Comparison of ENCODE assay signal across 1 cellular context in genomic region chr11:404551-405264, GRCh38.
TF ChIP-seq lines count a peak whose summit lies in the region.

No MANE protein-coding gene starts in this region.

TF ChIP-seq in K562, 482 proteins besides CTCF, POLR2A, EP300 and RAD21:
- TF ChIP-seq E2F3 (CRISPR knock-in tag; IDR thresholded peaks at IDR 0.05) (no peak), U2AF1 (optimal IDR thresholded peaks at IDR 0.05; ENCODE audit: low read depth, low read length) (no peak), RB1 (IDR thresholded peaks at IDR 0.05; ENCODE audit: low read depth) (no peak), PPARD (CRISPR knock-in tag; IDR thresholded peaks at IDR 0.05) (no peak), RBM17 (IDR thresholded peaks at IDR 0.05; ENCODE audit: borderline replicate concordance, low read depth, low read length) (no peak), DIDO1 (tag; IDR thresholded peaks at IDR 0.05; ENCODE audit: low read depth) (no peak), MXD1 (CRISPR knock-in tag; IDR thresholded peaks at IDR 0.05; ENCODE audit: borderline replicate concordance, poor library complexity, severe bottlenecking) (no peak), ZNF143 (CRISPR knock-in tag; IDR thresholded peaks at IDR 0.05) (no peak), BHLHE40 (IDR thresholded peaks at IDR 0.05; ENCODE audit: low read length) (no peak), AFF4 (CRISPR knock-in tag; IDR thresholded peaks at IDR 0.05) (no peak), SAP30 (IDR thresholded peaks at IDR 0.05; ENCODE audit: borderline replicate concordance, insufficient read depth, low read depth, low read length, poor library complexity, severe bottlenecking) (no peak), HSF4 (CRISPR knock-in tag; IDR thresholded peaks at IDR 0.05; ENCODE audit: borderline replicate concordance) (no peak)
